Comparison of ENCODE assay signal across 31 cellular contexts in the genomic region with DNA sequence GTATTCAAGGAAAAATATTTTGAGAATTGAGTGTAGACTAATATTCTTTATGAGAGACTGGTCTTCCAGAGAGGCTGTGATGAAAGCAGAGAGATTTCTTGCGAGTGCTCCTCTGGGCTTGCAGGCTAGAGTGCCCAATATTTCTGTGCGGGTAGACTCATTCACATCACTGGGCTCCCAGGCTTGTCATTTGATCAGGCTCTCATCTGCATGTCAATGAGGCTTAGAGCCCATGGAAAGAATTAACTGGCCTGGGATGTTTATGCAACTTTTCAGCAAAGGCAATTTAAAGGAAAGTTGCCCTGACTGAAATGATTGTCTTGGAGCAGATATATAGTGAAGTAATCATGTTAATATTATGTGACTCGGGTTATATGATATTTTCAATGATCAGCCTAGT. TPM values are rescaled to one million over a fixed set of nuclear protein-coding genes. Genes with fewer than 3 reads are reported as not detected.
DNase-seq lines count a peak whose midpoint lies in the region; ATAC-seq and TF ChIP-seq lines count a peak whose summit lies in the region.
"Had no signal": no experiment of that assay in that cellular context is flagged by ENCODE, and none has a peak within 500 bp of the region (broad histone marks: within the 10 kb centered on the region; RNA-seq: fewer than 3 reads in every experiment).

No MANE protein-coding gene starts in this region.

- H3K56ac ChIP-seq in H9 (ENCODE audit: insufficient read length, low read depth, low read length): no peak overlapping the region

- H3T11ph ChIP-seq in H9 (ENCODE audit: low read length): no peak overlapping the region

- H3K4me1 ChIP-seq in H9 (ENCODE audit: insufficient read depth, low read length) (peaks cover 8% of the 10 kb centered on the region), NT2/D1 (ENCODE audit: insufficient read depth, insufficient read length) (peaks cover 3% of the 10 kb centered on the region), thyroid gland (no peaks in the 10 kb centered on the region)
- H3K4me1 ChIP-seq: BLaER1, SJSA1 had no signal

- H3K9me3 Mint-ChIP-seq in H9: no peaks in the 10 kb centered on the region
- H3K9me3 Mint-ChIP-seq in mesothelial cell of epicardium: no peaks in the 10 kb centered on the region
- H3K9me3 Mint-ChIP-seq: activated CD4-positive, alpha-beta memory T cell treated with anti-CD3 and anti-CD28 coated beads, Interleukin-2, amount 10 ng/mL, durations not matched to agents 7 days and 5 days; activated naive CD8-positive, alpha-beta T cell treated with anti-CD3 and anti-CD28 coated beads, Interleukin-2, amount 10 ng/mL, durations not matched to agents 7 days and 5 days; memory B cell; stimulated activated naive B cell treated with anti-CD40 and anti-IgM and Interleukin-4, amounts not matched to agents 10 μg/mL and 1 μg/mL and 100 μg/mL, for 72 hours; T-cell had no signal

- no peak overlapping the region for H2BK120ac ChIP-seq in H9 (ENCODE audit: low read depth, low read length, poor library complexity, severe bottlenecking)

- no peak overlapping the region for H3K18ac ChIP-seq in H9 (ENCODE audit: insufficient read length, low read depth, low read length)

- no peaks in the 10 kb centered on the region for H3K27me3 ChIP-seq in H9 (ENCODE audit: insufficient read depth, low read length)
- no peaks in the 10 kb centered on the region for H3K27me3 ChIP-seq in NT2/D1 (ENCODE audit: insufficient read depth, insufficient read length)
- no peaks in the 10 kb centered on the region for H3K27me3 ChIP-seq in thyroid gland
- H3K27me3 ChIP-seq: BLaER1, gastroesophageal sphincter, ovary, SJSA1, spleen, vagina had no signal

- H2BK5ac ChIP-seq in H9 (ENCODE audit: insufficient read length, low read length): no peak overlapping the region

- H4K20me1 ChIP-seq in H9 (ENCODE audit: control insufficient read depth, insufficient read depth, insufficient read length): no peaks in the 10 kb centered on the region
- H4K20me1 ChIP-seq: BLaER1 had no signal

- H3K4me2 ChIP-seq in H9 (ENCODE audit: insufficient read depth, insufficient read length, low read length): no peak overlapping the region
- H3K4me2 ChIP-seq: BLaER1 had no signal

- H3K4ac ChIP-seq in H9 (ENCODE audit: low read depth, low read length): no peak overlapping the region

- no peaks in the 10 kb centered on the region for H3K79me2 ChIP-seq in H9 (ENCODE audit: insufficient read depth, low read length)

- H3K14ac ChIP-seq in H9 (ENCODE audit: insufficient read depth, low read length): no peak overlapping the region

- intact Hi-C loops in thyroid gland (cut with DNase I): no loop called here

- no peaks in the 10 kb centered on the region for H3K23me2 ChIP-seq in H9 (ENCODE audit: insufficient read length, low read depth, low read length, poor library complexity, severe bottlenecking)

- H3K27ac ChIP-seq in H9 (ENCODE audit: insufficient read length, low read depth, low read length) (no peak overlapping the region), thyroid gland (no peak overlapping the region)
- H3K27ac ChIP-seq: BLaER1, gastroesophageal sphincter, ovary, SJSA1, spleen, vagina had no signal

- H4K5ac ChIP-seq in H9 (ENCODE audit: insufficient read length, low read depth, low read length): no peak overlapping the region

- no peak overlapping the region for H3K4me3 ChIP-seq in NT2/D1 (ENCODE audit: insufficient read length, low read depth)
- no peak overlapping the region for H3K4me3 ChIP-seq in thyroid gland (replicated peaks in 1 of 3)
- H3K4me3 ChIP-seq: BLaER1, gastroesophageal sphincter, ovary, SJSA1, spleen, vagina had no signal

- H2BK12ac ChIP-seq in H9 (ENCODE audit: insufficient read length, low read depth, low read length): no peak overlapping the region

- H3K27ac Mint-ChIP-seq in H9: peak overlapping the region in 2 of 3 experiments; percentile 56 to 80; a peak in 2 of 7 replicates
- peak overlapping the region; percentile 94 for H3K27ac Mint-ChIP-seq in mesothelial cell of epicardium
- H3K27ac Mint-ChIP-seq: activated CD4-positive, alpha-beta memory T cell treated with anti-CD3 and anti-CD28 coated beads, Interleukin-2, amount 10 ng/mL, durations not matched to agents 7 days and 5 days; activated naive CD8-positive, alpha-beta T cell treated with anti-CD3 and anti-CD28 coated beads, Interleukin-2, amount 10 ng/mL, durations not matched to agents 7 days and 5 days; memory B cell; naive thymus-derived CD8-positive, alpha-beta T cell; stimulated activated naive B cell treated with anti-CD40 and anti-IgM and Interleukin-4, amounts not matched to agents 10 μg/mL and 1 μg/mL and 100 μg/mL, for 72 hours; T-cell had no signal

- H3K4me1 Mint-ChIP-seq in H9 (peaks cover 44 to 57% of the 10 kb centered on the region in 2 experiments), mesothelial cell of epicardium (peaks cover 75% of the 10 kb centered on the region)
- H3K4me1 Mint-ChIP-seq: activated CD4-positive, alpha-beta memory T cell treated with anti-CD3 and anti-CD28 coated beads, Interleukin-2, amount 10 ng/mL, durations not matched to agents 7 days and 5 days; activated naive CD8-positive, alpha-beta T cell treated with anti-CD3 and anti-CD28 coated beads, Interleukin-2, amount 10 ng/mL, durations not matched to agents 7 days and 5 days; memory B cell; naive thymus-derived CD8-positive, alpha-beta T cell; stimulated activated naive B cell treated with anti-CD40 and anti-IgM and Interleukin-4, amounts not matched to agents 10 μg/mL and 1 μg/mL and 100 μg/mL, for 72 hours; T-cell had no signal

- no peak overlapping the region for H2BK20ac ChIP-seq in H9 (ENCODE audit: low read depth, low read length, poor library complexity, severe bottlenecking)

- H2BK15ac ChIP-seq in H9 (ENCODE audit: low read depth, low read length): no peak overlapping the region

- no peaks in the 10 kb centered on the region for H3K9me3 ChIP-seq in H9 (ENCODE audit: control insufficient read depth, low read depth, low read length)
- no peaks in the 10 kb centered on the region for H3K9me3 ChIP-seq in NT2/D1 (ENCODE audit: insufficient read depth, low read length)
- H3K9me3 ChIP-seq in thyroid gland: no peaks in the 10 kb centered on the region
- H3K9me3 ChIP-seq: BLaER1, gastroesophageal sphincter, ovary, SJSA1, spleen, vagina had no signal

- no CpG with 5 or more reads among the region's 3 CpGs for WGBS in H9 (ENCODE audit: extremely low coverage, insufficient read length, low lambda C conversion rate)
- 60 to 77% methylated on average over 3 of the region's 3 CpGs for WGBS in thyroid gland, 2 donors

- 0 out of 2 replicates have a peak, but pooled peaks cover 2% of the 10 kb centered on the region for H3K27me3 Mint-ChIP-seq in H9 (ENCODE audit: low read depth)
- H3K27me3 Mint-ChIP-seq in mesothelial cell of epicardium (ENCODE audit: low read depth): no peaks in the 10 kb centered on the region
- H3K27me3 Mint-ChIP-seq: activated CD4-positive, alpha-beta memory T cell treated with anti-CD3 and anti-CD28 coated beads, Interleukin-2, amount 10 ng/mL, durations not matched to agents 7 days and 5 days; activated naive CD8-positive, alpha-beta T cell treated with anti-CD3 and anti-CD28 coated beads, Interleukin-2, amount 10 ng/mL, durations not matched to agents 7 days and 5 days; memory B cell; T-cell had no signal

- H4K91ac ChIP-seq in H9 (ENCODE audit: insufficient read length, low read depth, low read length): no peak overlapping the region

- H2AK5ac ChIP-seq in H9 (ENCODE audit: insufficient read length, low read length): no peak overlapping the region

- H4K8ac ChIP-seq in H9 (replicated peaks; ENCODE audit: insufficient read length, low read depth, low read length): no peak overlapping the region

- peaks cover 0 to 3% (median 0%) of the 10 kb centered on the region in 3 experiments; a peak in 1 of 7 replicates for H3K36me3 Mint-ChIP-seq in H9 (ENCODE audit: insufficient read depth in 1 of 3, low read depth in 3 of 3)
- H3K36me3 Mint-ChIP-seq in mesothelial cell of epicardium: peaks cover 14% of the 10 kb centered on the region
- H3K36me3 Mint-ChIP-seq: activated naive CD8-positive, alpha-beta T cell treated with anti-CD3 and anti-CD28 coated beads, Interleukin-2, amount 10 ng/mL, durations not matched to agents 7 days and 5 days; memory B cell; naive thymus-derived CD8-positive, alpha-beta T cell; stimulated activated naive B cell treated with anti-CD40 and anti-IgM and Interleukin-4, amounts not matched to agents 10 μg/mL and 1 μg/mL and 100 μg/mL, for 72 hours; T-cell had no signal

- no peak for TF ChIP-seq POLR2A in thyroid gland (IDR thresholded peaks at IDR 0.05)

- H3K36me3 ChIP-seq in NT2/D1 (ENCODE audit: insufficient read depth, insufficient read length, low read length) (no peaks in the 10 kb centered on the region), thyroid gland (no peaks in the 10 kb centered on the region)
- H3K36me3 ChIP-seq: BLaER1, gastroesophageal sphincter, ovary, SJSA1, spleen, vagina had no signal

- no peak overlapping the region for H2AFZ ChIP-seq in H9 (ENCODE audit: low read length)

- no peak overlapping the region for H3K9ac ChIP-seq in H9 (ENCODE audit: extremely low read depth, insufficient read length, low read length)
- no peak overlapping the region for H3K9ac ChIP-seq in NT2/D1 (ENCODE audit: insufficient read length, low read depth)
- H3K9ac ChIP-seq: BLaER1 had no signal

- H3K23ac ChIP-seq in H9 (ENCODE audit: insufficient read length, low read depth, low read length): no peak overlapping the region

- DNase-seq in H9 (peak; percentile 49), NT2/D1 (ENCODE audit: low read depth, low spot score) (peak; percentile 51), fibroblast of the conjunctiva (ENCODE audit: low read depth) (peak; percentile 17), mesothelial cell of epicardium (ENCODE audit: low spot score in 2 of 2, unreplicated experiment in 2 of 2) (no peak), cerebellar cortex (ENCODE audit: low spot score) (no peak), thyroid gland (no peak), NOMO-1 treated with DMSO at 0.1 percent for 48 hours (lab: John Stamatoyannopoulos, UW; ENCODE audit: unreplicated experiment) (no peak)
- DNase-seq: activated CD4-positive, alpha-beta memory T cell treated with anti-CD3 and anti-CD28 coated beads, Interleukin-2, amount 10 ng/mL, durations not matched to agents 7 days and 5 days; activated effector memory CD4-positive, alpha-beta T cell treated with Interleukin-2 at 50 U/mL for 16 hours; activated naive CD8-positive, alpha-beta T cell treated with anti-CD3 and anti-CD28 coated beads, Interleukin-2, amount 10 ng/mL, durations not matched to agents 7 days and 5 days; COR-L47; DMS79 treated with DMSO at 0.1 percent for 48 hours; IMR-90; left cardiac atrium; naive thymus-derived CD8-positive, alpha-beta T cell; NCI-H2171; NCI-H69; ovary; right cardiac atrium; spleen; stimulated activated CD4-positive, alpha-beta T cell treated with anti-CD3 and anti-CD28 coated beads, Interleukin-4, amount 100 ng/mL, for 24 hours; stimulated activated naive B cell treated with anti-CD40 and anti-IgM and Interleukin-4, amounts not matched to agents 10 μg/mL and 1 μg/mL and 100 μg/mL, for 72 hours; T-cell had no signal

- no peak for ATAC-seq in HG03095 (IDR thresholded peaks at IDR 0.05; ENCODE audit: unreplicated experiment)
- ATAC-seq: activated CD4-positive, CD25-positive, alpha-beta regulatory T cell treated with anti-CD3 and anti-CD28 coated beads, Interleukin-2, amount 50 U/mL, for 24 hours; gastroesophageal sphincter; left cardiac atrium; naive thymus-derived CD8-positive, alpha-beta T cell; right cardiac atrium; stimulated activated naive B cell treated with anti-CD40 and anti-IgM and Interleukin-4, amounts not matched to agents 10 μg/mL and 1 μg/mL and 100 μg/mL, for 72 hours; T-cell had no signal

- TF ChIP-seq CTCF in H9 (conservative IDR thresholded peaks at IDR 0.05) (no peak), mesothelial cell of epicardium (IDR thresholded peaks at IDR 0.05; ENCODE audit: unreplicated experiment) (no peak), thyroid gland (IDR thresholded peaks at IDR 0.05) (no peak)

- no peaks in the 10 kb centered on the region for H3K79me1 ChIP-seq in H9 (ENCODE audit: insufficient read depth, low read depth, low read length, poor library complexity, severe bottlenecking)

- H3K4me3 Mint-ChIP-seq in H9 (peak overlapping the region in 1 of 2 experiments; percentile 4; a peak in 1 of 5 replicates), mesothelial cell of epicardium (peak overlapping the region; percentile 5)
- H3K4me3 Mint-ChIP-seq: activated CD4-positive, alpha-beta memory T cell treated with anti-CD3 and anti-CD28 coated beads, Interleukin-2, amount 10 ng/mL, durations not matched to agents 7 days and 5 days; activated naive CD8-positive, alpha-beta T cell treated with anti-CD3 and anti-CD28 coated beads, Interleukin-2, amount 10 ng/mL, durations not matched to agents 7 days and 5 days; memory B cell; naive thymus-derived CD8-positive, alpha-beta T cell; stimulated activated naive B cell treated with anti-CD40 and anti-IgM and Interleukin-4, amounts not matched to agents 10 μg/mL and 1 μg/mL and 100 μg/mL, for 72 hours; T-cell had no signal

RNA-seq across cellular contexts. Expression of a gene that starts 42.3 kb away (rescaled TPM):
- 2.6 and 3.0 TPM in 2 replicates for total RNA-seq in H9 (2021)
- total RNA-seq in mesothelial cell of epicardium: 102 to 113 TPM (median 109 TPM) in 3 replicates
- total RNA-seq in thyroid gland: 10 to 100 TPM in 2 of 4 donors, 1 to 10 TPM in 2; 4.0 to 12.8 (median 9.8) TPM
- total RNA-seq: activated CD4-positive, alpha-beta memory T cell treated with anti-CD3 and anti-CD28 coated beads, Interleukin-2, amount 10 ng/mL, durations not matched to agents 7 days and 5 days; activated naive CD8-positive, alpha-beta T cell treated with anti-CD3 and anti-CD28 coated beads, Interleukin-2, amount 10 ng/mL, durations not matched to agents 7 days and 5 days; naive thymus-derived CD8-positive, alpha-beta T cell; RPMI7951; T-cell had no signal

Comparison
In these comparisons a context has a peak if more than half of its experiments do, and no peak if none do; other contexts are left out.
1. DNase-seq: peak in H9 (single experiment), NT2/D1 (single experiment) and fibroblast of the conjunctiva (single experiment); none in mesothelial cell of epicardium (0 of 2), cerebellar cortex (single experiment), thyroid gland (0 of 2) and NOMO-1 treated with DMSO at 0.1 percent for 48 hours (single experiment).